Comparison of ENCODE assay signal across 16 cellular contexts in the genomic region with DNA sequence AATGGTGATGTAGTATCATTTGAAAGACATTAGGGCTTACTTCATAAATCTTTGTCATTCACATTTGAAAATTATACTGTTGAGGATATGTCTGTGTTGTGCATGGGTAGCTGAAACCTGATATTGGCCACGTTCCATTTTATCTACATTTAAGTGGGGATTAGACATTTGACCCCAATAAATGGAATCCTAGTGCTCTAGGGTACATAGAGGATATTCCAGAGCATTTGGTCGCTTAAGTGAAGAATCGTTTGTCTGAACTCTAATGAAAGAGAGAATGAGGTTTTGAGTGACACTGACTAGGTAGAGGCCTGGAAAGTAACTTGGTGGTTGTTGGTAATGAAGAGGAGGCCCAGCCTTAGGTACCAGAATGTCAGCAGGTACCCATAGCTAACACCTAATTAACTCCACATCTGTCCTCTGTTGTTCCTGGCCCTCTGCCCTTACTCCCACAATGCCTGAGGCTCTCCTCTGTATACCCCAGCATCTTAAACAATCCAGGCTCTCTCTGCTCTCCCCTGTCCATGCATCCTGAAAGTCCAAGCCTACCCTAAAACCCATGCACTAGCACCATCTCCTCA.
"Had no signal": no experiment of that assay in that cellular context is flagged by ENCODE, and none has a peak within 500 bp of the region (broad histone marks: within the 10 kb centered on the region; RNA-seq: fewer than 3 reads in every experiment).

No MANE protein-coding gene starts in this region.

- H3K4me1 ChIP-seq: psoas muscle had no signal

- H3K27ac ChIP-seq: gastroesophageal sphincter, heart right ventricle, psoas muscle, WERI-Rb-1 had no signal

- DNase-seq: activated CD4-positive, alpha-beta T cell treated with anti-CD3 and anti-CD28 coated beads, Interleukin-2, amount 50 U/mL, for 48 hours; activated gamma-delta T cell; cerebellar nuclear complex; cortex of kidney; heart right ventricle; immature natural killer cell; kidney glomerular epithelial cell; left ventricle myocardium superior; naive thymus-derived CD4-positive, alpha-beta T cell; psoas muscle; right cardiac atrium; stimulated activated naive CD8-positive, alpha-beta T cell treated with anti-CD3 and anti-CD28 coated beads, Interleukin-15, amount 100 ng/mL, for 72 hours; WERI-Rb-1 had no signal

- H3K27me3 ChIP-seq: gastroesophageal sphincter, heart right ventricle had no signal

- H3K9me3 ChIP-seq: gastroesophageal sphincter, heart right ventricle, psoas muscle had no signal

- ATAC-seq: esophagus mucosa; gastroesophageal sphincter; naive thymus-derived CD4-positive, alpha-beta T cell; psoas muscle; right cardiac atrium; stimulated activated naive CD8-positive, alpha-beta T cell treated with anti-CD3 and anti-CD28 coated beads, Interleukin-15, amount 100 ng/mL, for 72 hours had no signal

- H3K36me3 ChIP-seq: gastroesophageal sphincter, heart right ventricle, WERI-Rb-1 had no signal

- H3K4me3 ChIP-seq: gastroesophageal sphincter, heart right ventricle, psoas muscle had no signal

- FAIRE-seq: bronchial epithelial cell had no signal
